In genomic region chr11:94450061-94450460, GRCh38 we compare ENCODE assay signal across 31 cellular contexts. TPM values are rescaled to one million over a fixed set of nuclear protein-coding genes. Genes with fewer than 3 reads are reported as not detected.
DNase-seq lines count a peak whose midpoint lies in the region; ATAC-seq and TF ChIP-seq lines count a peak whose summit lies in the region.
"Had no signal": no experiment of that assay in that cellular context is flagged by ENCODE, and none has a peak within 500 bp of the region (broad histone marks: within the 10 kb centered on the region; RNA-seq: fewer than 3 reads in every experiment).

No MANE protein-coding gene starts in this region.

- H2AK9ac ChIP-seq in IMR-90 (replicated peaks; ENCODE audit: low read depth, low read length, poor library complexity), result no peak overlapping the region

- H2AK5ac ChIP-seq in IMR-90 (ENCODE audit: low read depth, low read length), result no peak overlapping the region

- in situ Hi-C loops in IMR-90 (cut with MboI; ENCODE audit: low sequenced_read_pairs), result no loop called here

- H3K9me3 Mint-ChIP-seq in activated T-cell treated with anti-CD3 and anti-CD28 coated beads, Interleukin-2, amount 50 U/mL, for 24 hours, result no peaks in the 10 kb centered on the region
- H3K9me3 Mint-ChIP-seq in naive thymus-derived CD4-positive, alpha-beta T cell, result peaks cover 0 to 2% (median 0%) of the 10 kb centered on the region in 11 donors
- H3K9me3 Mint-ChIP-seq: activated CD4-positive, alpha-beta T cell treated with anti-CD3 and anti-CD28 coated beads, Interleukin-2, amount 10 ng/mL, durations not matched to agents 7 days and 5 days; activated naive CD4-positive, alpha-beta T cell treated with anti-CD3 and anti-CD28 coated beads, Interleukin-2, amount 50 U/mL, for 24 hours; effector memory CD8-positive, alpha-beta T cell; natural killer cell treated with Interleukin-12 subunit alpha and Interleukin-12 subunit beta and Interleukin-15 and Interleukin-18, amount 100 ng/mL, for 72 hours; stimulated activated effector memory CD8-positive, alpha-beta T cell treated with anti-CD3 and anti-CD28 coated beads, Interleukin-12 subunit alpha, Interleukin-12 subunit beta, amount 100 ng/mL, for 72 hours had no signal

- no peak for TF ChIP-seq RAD21 in IMR-90 (IDR thresholded peaks at IDR 0.05; ENCODE audit: low read length)

- H3K4ac ChIP-seq in IMR-90 (ENCODE audit: low read depth, low read length), result no peak overlapping the region

- intact Hi-C loops in IMR-90 (cut with micrococcal nuclease), result no loop called here
- intact Hi-C loops in naive thymus-derived CD4-positive, alpha-beta T cell (cut with micrococcal nuclease), result no loop called here

- H3K4me3 Mint-ChIP-seq in activated T-cell treated with anti-CD3 and anti-CD28 coated beads, Interleukin-2, amount 50 U/mL, for 24 hours, result no peak overlapping the region
- no peak overlapping the region for H3K4me3 Mint-ChIP-seq in naive thymus-derived CD4-positive, alpha-beta T cell
- H3K4me3 Mint-ChIP-seq: activated CD4-positive, alpha-beta T cell treated with anti-CD3 and anti-CD28 coated beads, Interleukin-2, amount 10 ng/mL, durations not matched to agents 7 days and 5 days; activated CD8-positive, alpha-beta memory T cell treated with anti-CD3 and anti-CD28 coated beads, Interleukin-2, amount 10 ng/mL, durations not matched to agents 7 days and 5 days; activated naive CD4-positive, alpha-beta T cell treated with anti-CD3 and anti-CD28 coated beads, Interleukin-2, amount 50 U/mL, for 24 hours; effector memory CD8-positive, alpha-beta T cell; mesothelial cell of epicardium; natural killer cell treated with Interleukin-12 subunit alpha and Interleukin-12 subunit beta and Interleukin-15 and Interleukin-18, amount 100 ng/mL, for 72 hours; stimulated activated effector memory CD8-positive, alpha-beta T cell treated with anti-CD3 and anti-CD28 coated beads, Interleukin-12 subunit alpha, Interleukin-12 subunit beta, amount 100 ng/mL, for 72 hours; T-helper 17 cell had no signal

- H3K27me3 ChIP-seq in IMR-90 (ENCODE audit: control insufficient read depth, insufficient read depth, low read length), result no peaks in the 10 kb centered on the region
- H3K27me3 ChIP-seq in naive thymus-derived CD4-positive, alpha-beta T cell (ENCODE audit: control insufficient read depth in 2 of 2, insufficient read depth in 2 of 2, low read length in 2 of 2), result no peaks in the 10 kb centered on the region
- H3K27me3 ChIP-seq: hepatocyte, spleen, suprapubic skin had no signal

- no peaks in the 10 kb centered on the region for H4K20me1 ChIP-seq in IMR-90 (ENCODE audit: insufficient read depth, low read length)

- no peak overlapping the region for H2BK5ac ChIP-seq in IMR-90 (ENCODE audit: low read depth, low read length, poor library complexity, severe bottlenecking)

- no peak overlapping the region for H4K5ac ChIP-seq in IMR-90 (ENCODE audit: low read depth, low read length)

- CTCF ChIA-PET in IMR-90 (lab: Yijun Ruan, JAX), result interaction anchor here (1.1 to 1.4 kb wide), 2 partner anchors 20 to 555 kb away, joined by 3 to 4 read pairs; no protein-coding TSS in a partner anchor
- CTCF ChIA-PET in naive thymus-derived CD4-positive, alpha-beta T cell (lab: Charles Lee), result no interaction called here

- no peak overlapping the region for H3K23ac ChIP-seq in IMR-90 (ENCODE audit: low read depth, low read length)

- peaks cover 79% of the 10 kb centered on the region for H3K36me3 Mint-ChIP-seq in activated T-cell treated with anti-CD3 and anti-CD28 coated beads, Interleukin-2, amount 50 U/mL, for 24 hours (ENCODE audit: low read depth)
- peaks cover 4 to 53% (median 39%) of the 10 kb centered on the region in 5 donors for H3K36me3 Mint-ChIP-seq in naive thymus-derived CD4-positive, alpha-beta T cell

- dilution Hi-C loops in IMR-90 (cut with HindIII; ENCODE audit: low sequenced_read_pairs, unreplicated experiment), result no loop called here

- no peak overlapping the region for H4K8ac ChIP-seq in IMR-90 (ENCODE audit: low read depth in 2 of 2, low read length in 2 of 2)

- H3K4me1 ChIP-seq in IMR-90 (ENCODE audit: control insufficient read depth, insufficient read depth, low read length), result peaks cover 2% of the 10 kb centered on the region; the same call in 1 of the 2 replicates
- H3K4me1 ChIP-seq in naive thymus-derived CD4-positive, alpha-beta T cell (ENCODE audit: control insufficient read depth in 2 of 2, insufficient read depth in 2 of 2, low read length in 2 of 2), result no peaks in the 10 kb centered on the region
- H3K4me1 ChIP-seq: left ventricle myocardium inferior, spleen, suprapubic skin had no signal

- no peak overlapping the region for H3K9ac ChIP-seq in IMR-90 (ENCODE audit: low read depth, low read length)

- H4K91ac ChIP-seq in IMR-90 (ENCODE audit: insufficient read depth, low read depth, low read length), result no peak overlapping the region

- BruUV-seq in IMR-90 (replicated peaks; lab: Mats Ljungman, UMichigan), result no TSS peak

- no peaks in the 10 kb centered on the region for H3K79me1 ChIP-seq in IMR-90 (ENCODE audit: low read depth in 1 of 2, low read length in 2 of 2)

- no peak overlapping the region for H3K27ac ChIP-seq in IMR-90 (ENCODE audit: insufficient read depth, low read length)
- no peak overlapping the region for H3K27ac ChIP-seq in naive thymus-derived CD4-positive, alpha-beta T cell (ENCODE audit: low read depth, low read length)
- H3K27ac ChIP-seq: hepatocyte, left ventricle myocardium inferior, RWPE1, SK-N-MC, spleen, suprapubic skin had no signal

- no peak overlapping the region for H3K14ac ChIP-seq in IMR-90 (replicated peaks; ENCODE audit: low read depth, low read length)

- H3K36me3 ChIP-seq in IMR-90 (ENCODE audit: control insufficient read depth, insufficient read depth, low read length), result peaks cover 1% of the 10 kb centered on the region; the same call in 1 of the 2 replicates
- peaks cover 0 to 23% (median 4%) of the 10 kb centered on the region in 3 experiments for H3K36me3 ChIP-seq in naive thymus-derived CD4-positive, alpha-beta T cell (ENCODE audit: control insufficient read depth in 2 of 3, insufficient read depth in 3 of 3, low read length in 3 of 3)

- no peak overlapping the region for H3K4me3 ChIP-seq in AG09309 (ENCODE audit: control insufficient read depth, low read depth, low read length)
- no peak overlapping the region for H3K4me3 ChIP-seq in IMR-90 (ENCODE audit: insufficient read depth, low read depth, low read length)
- H3K4me3 ChIP-seq in choroid plexus epithelial cell (ENCODE audit: low read depth, low read length), result no peak overlapping the region
- H3K4me3 ChIP-seq in foreskin fibroblast (ENCODE audit: low read depth in 1 of 2, low read length in 2 of 2), result no peak overlapping the region
- no peak overlapping the region for H3K4me3 ChIP-seq in naive thymus-derived CD4-positive, alpha-beta T cell (ENCODE audit: low read length)
- H3K4me3 ChIP-seq: hepatocyte, left ventricle myocardium inferior, SK-N-MC, spleen, suprapubic skin had no signal

- no peak overlapping the region for H3K4me2 ChIP-seq in IMR-90 (ENCODE audit: low read depth, low read length)
- H3K4me2 ChIP-seq: hepatocyte had no signal

- no peaks in the 10 kb centered on the region for H3K4me1 Mint-ChIP-seq in activated T-cell treated with anti-CD3 and anti-CD28 coated beads, Interleukin-2, amount 50 U/mL, for 24 hours (ENCODE audit: low read depth)
- no peaks in the 10 kb centered on the region for H3K4me1 Mint-ChIP-seq in naive thymus-derived CD4-positive, alpha-beta T cell
- H3K4me1 Mint-ChIP-seq: activated CD4-positive, alpha-beta T cell treated with anti-CD3 and anti-CD28 coated beads, Interleukin-2, amount 10 ng/mL, durations not matched to agents 7 days and 5 days; activated CD8-positive, alpha-beta memory T cell treated with anti-CD3 and anti-CD28 coated beads, Interleukin-2, amount 10 ng/mL, durations not matched to agents 7 days and 5 days; activated naive CD4-positive, alpha-beta T cell treated with anti-CD3 and anti-CD28 coated beads, Interleukin-2, amount 50 U/mL, for 24 hours; mesothelial cell of epicardium; stimulated activated effector memory CD8-positive, alpha-beta T cell treated with anti-CD3 and anti-CD28 coated beads, Interleukin-12 subunit alpha, Interleukin-12 subunit beta, amount 100 ng/mL, for 72 hours had no signal

- DNase-seq in AG09309 (ENCODE audit: low read depth) (peak; percentile 17), IMR-90 (peak; percentile 36), choroid plexus epithelial cell (ENCODE audit: low read depth) (peak; percentile 27), foreskin fibroblast (peak; percentile 48 to 75)
- no peak for DNase-seq in activated CD4-positive, alpha-beta T cell treated with anti-CD3 and anti-CD28 coated beads, Interleukin-2, amount 50 U/mL, for 4 hours
- DNase-seq in activated T-cell treated with anti-CD3 and anti-CD28 coated beads, Interleukin-2, amount 50 U/mL, for 24 hours, result no peak
- no peak for DNase-seq in activated T-cell treated with anti-CD3 and anti-CD28 coated beads, Interleukin-2, amount 50 U/mL, for 48 hours
- DNase-seq in naive thymus-derived CD4-positive, alpha-beta T cell, result no peak
- DNase-seq: activated CD4-positive, alpha-beta T cell treated with anti-CD3 and anti-CD28 coated beads, Interleukin-2, amount 10 ng/mL, durations not matched to agents 7 days and 5 days; activated CD8-positive, alpha-beta memory T cell treated with anti-CD3 and anti-CD28 coated beads, Interleukin-2, amount 10 ng/mL, durations not matched to agents 7 days and 5 days; C1 segment of cervical spinal cord; DMS79 treated with DMSO at 0.1 percent for 48 hours; effector memory CD8-positive, alpha-beta T cell; left ventricle myocardium inferior; NCI-H187 treated with DMSO at 0.1 percent for 48 hours; NCI-H526 treated with DMSO at 0.1 percent for 48 hours; retina; spleen; stimulated activated CD4-positive, alpha-beta T cell treated with anti-CD3 and anti-CD28 coated beads, Interleukin-2, amount 100 ng/mL, for 48 hours; T-helper 17 cell had no signal

- H3K9me1 ChIP-seq in IMR-90 (ENCODE audit: insufficient read depth, low read length), result no peaks in the 10 kb centered on the region

- POLR2A ChIA-PET in IMR-90 (lab: Charles Lee; ENCODE audit: unreplicated experiment), result interaction anchor here (0.8 kb wide), 1 partner anchor 321 kb away, joined by 3 read pairs; the partner anchor contains the start of gene PANX1
- POLR2A ChIA-PET in naive thymus-derived CD4-positive, alpha-beta T cell (lab: Charles Lee), result interaction anchor here (0.6 kb wide), 1 partner anchor 18 kb away, joined by 3 read pairs; no protein-coding TSS in a partner anchor

- no peak overlapping the region for H3K18ac ChIP-seq in IMR-90 (ENCODE audit: low read depth, low read length)

- no peaks in the 10 kb centered on the region for H3K27me3 Mint-ChIP-seq in activated T-cell treated with anti-CD3 and anti-CD28 coated beads, Interleukin-2, amount 50 U/mL, for 24 hours
- H3K27me3 Mint-ChIP-seq in naive thymus-derived CD4-positive, alpha-beta T cell, result no peaks in the 10 kb centered on the region
- H3K27me3 Mint-ChIP-seq: activated CD4-positive, alpha-beta T cell treated with anti-CD3 and anti-CD28 coated beads, Interleukin-2, amount 10 ng/mL, durations not matched to agents 7 days and 5 days; activated CD8-positive, alpha-beta memory T cell treated with anti-CD3 and anti-CD28 coated beads, Interleukin-2, amount 10 ng/mL, durations not matched to agents 7 days and 5 days; activated naive CD4-positive, alpha-beta T cell treated with anti-CD3 and anti-CD28 coated beads, Interleukin-2, amount 50 U/mL, for 24 hours; effector memory CD8-positive, alpha-beta T cell; natural killer cell treated with Interleukin-12 subunit alpha and Interleukin-12 subunit beta and Interleukin-15 and Interleukin-18, amount 100 ng/mL, for 72 hours; T-helper 17 cell had no signal

- TF ChIP-seq CTCF in AG09309 (IDR thresholded peaks at IDR 0.05; ENCODE audit: control insufficient read depth, insufficient read depth, low read depth, low read length, missing control alignments) (no peak), IMR-90 (conservative IDR thresholded peaks at IDR 0.05; ENCODE audit: low read depth, low read length) (no peak), choroid plexus epithelial cell (conservative IDR thresholded peaks at IDR 0.05; ENCODE audit: low read depth, low read length) (no peak), foreskin fibroblast (IDR thresholded peaks at IDR 0.05; ENCODE audit: low read depth, low read length) (no peak)

- no peak; the same call in 1 of the 2 replicates for ATAC-seq in IMR-90 (ENCODE audit: low read depth)
- no peak for ATAC-seq in naive thymus-derived CD4-positive, alpha-beta T cell
- ATAC-seq: activated CD8-positive, alpha-beta memory T cell treated with anti-CD3 and anti-CD28 coated beads, Interleukin-2, amount 10 ng/mL, durations not matched to agents 7 days and 5 days; effector memory CD8-positive, alpha-beta T cell; natural killer cell treated with Interleukin-12 subunit alpha and Interleukin-12 subunit beta and Interleukin-15 and Interleukin-18, amount 100 ng/mL, for 72 hours; stimulated activated effector memory CD8-positive, alpha-beta T cell treated with anti-CD3 and anti-CD28 coated beads, Interleukin-12 subunit alpha, Interleukin-12 subunit beta, amount 100 ng/mL, for 72 hours; T-helper 17 cell had no signal

- no peak overlapping the region for H2BK20ac ChIP-seq in IMR-90 (ENCODE audit: low read depth, low read length)

- no peak overlapping the region for H2BK15ac ChIP-seq in IMR-90 (ENCODE audit: low read depth, low read length)

- no peak for TF ChIP-seq POLR2A in IMR-90 (IDR thresholded peaks at IDR 0.05; ENCODE audit: low read depth, low read length)

- no CpG with 5 or more reads among the region's 3 CpGs for WGBS in IMR-90 (ENCODE audit: extremely low coverage in 2 of 2, insufficient read length in 1 of 2), 2 experiments

- H2AFZ ChIP-seq in IMR-90 (replicated peaks; ENCODE audit: low read length, poor library complexity), result no peak overlapping the region
- H2AFZ ChIP-seq: hepatocyte had no signal

- H3K27ac Mint-ChIP-seq in activated T-cell treated with anti-CD3 and anti-CD28 coated beads, Interleukin-2, amount 50 U/mL, for 24 hours, result no peak overlapping the region
- no peak overlapping the region for H3K27ac Mint-ChIP-seq in naive thymus-derived CD4-positive, alpha-beta T cell
- H3K27ac Mint-ChIP-seq: activated CD4-positive, alpha-beta T cell treated with anti-CD3 and anti-CD28 coated beads, Interleukin-2, amount 10 ng/mL, durations not matched to agents 7 days and 5 days; activated CD8-positive, alpha-beta memory T cell treated with anti-CD3 and anti-CD28 coated beads, Interleukin-2, amount 10 ng/mL, durations not matched to agents 7 days and 5 days; activated naive CD4-positive, alpha-beta T cell treated with anti-CD3 and anti-CD28 coated beads, Interleukin-2, amount 50 U/mL, for 24 hours; effector memory CD8-positive, alpha-beta T cell; mesothelial cell of epicardium; natural killer cell treated with Interleukin-12 subunit alpha and Interleukin-12 subunit beta and Interleukin-15 and Interleukin-18, amount 100 ng/mL, for 72 hours; stimulated activated effector memory CD8-positive, alpha-beta T cell treated with anti-CD3 and anti-CD28 coated beads, Interleukin-12 subunit alpha, Interleukin-12 subunit beta, amount 100 ng/mL, for 72 hours; T-helper 17 cell had no signal

- no peak overlapping the region for H2BK120ac ChIP-seq in IMR-90 (ENCODE audit: low read depth, low read length)

- H3K9me3 ChIP-seq in IMR-90 (ENCODE audit: control insufficient read depth, insufficient read depth, low read length), result no peaks in the 10 kb centered on the region
- no peaks in the 10 kb centered on the region for H3K9me3 ChIP-seq in naive thymus-derived CD4-positive, alpha-beta T cell (ENCODE audit: control insufficient read depth in 2 of 3, low read length in 3 of 3)
- H3K9me3 ChIP-seq: Caco-2, left ventricle myocardium inferior, suprapubic skin had no signal

- H3K56ac ChIP-seq in IMR-90 (ENCODE audit: extremely low read depth, insufficient read depth, low read length), result no peak overlapping the region

RNA-seq across cellular contexts. Expression of gene MRE11, which starts 43.6 kb away (rescaled TPM):
- total RNA-seq in IMR-90 (2012; rRNA removed), result 15.6 and 22.2 TPM in 2 replicates
- polyA plus RNA-seq in IMR-90 (2012; rRNA removed), result 7.6 and 9.0 TPM in 2 replicates
- polyA plus RNA-seq in IMR-90 (2012; cell fraction: cytosol; rRNA removed), result 0.40 and 0.92 TPM in 2 replicates
- 2.5 and 23.8 TPM in 2 replicates for polyA plus RNA-seq in IMR-90 (2012; cell fraction: nucleus; rRNA removed; ENCODE audit: low replicate concordance)
- total RNA-seq in naive thymus-derived CD4-positive, alpha-beta T cell, result 10 to 100 TPM; 19.0 to 45.5 (median 40.1) TPM
- polyA plus RNA-seq in naive thymus-derived CD4-positive, alpha-beta T cell, result 10 to 100 TPM; 11.8 to 15.6 TPM

RNA-seq across cellular contexts. Expression of gene ANKRD49, which starts 43.7 kb away (rescaled TPM):
- 10.4 and 15.8 TPM in 2 replicates for total RNA-seq in IMR-90 (2012; rRNA removed)
- 6.5 and 7.2 TPM in 2 replicates for polyA plus RNA-seq in IMR-90 (2012; rRNA removed)
- polyA plus RNA-seq in IMR-90 (2012; cell fraction: cytosol; rRNA removed), result 1.1 TPM in 2 replicates
- 2.7 and 20.9 TPM in 2 replicates for polyA plus RNA-seq in IMR-90 (2012; cell fraction: nucleus; rRNA removed; ENCODE audit: low replicate concordance)
- 10 to 100 TPM; 25.6 to 64.4 (median 44.5) TPM for total RNA-seq in naive thymus-derived CD4-positive, alpha-beta T cell
- 10 to 100 TPM; 17.1 to 32.7 TPM for polyA plus RNA-seq in naive thymus-derived CD4-positive, alpha-beta T cell

RNA-seq across cellular contexts. Expression of gene GPR83, which starts 48.8 kb away (rescaled TPM):
- under 0.01 TPM in 2 replicates for total RNA-seq in IMR-90 (2012; rRNA removed)
- polyA plus RNA-seq in IMR-90 (2012; rRNA removed), result 0.03 and 0.07 TPM in 2 replicates
- 0.02 and 0.05 TPM in 2 replicates for polyA plus RNA-seq in IMR-90 (2012; cell fraction: cytosol; rRNA removed)
- polyA plus RNA-seq in IMR-90 (2012; cell fraction: nucleus; rRNA removed; ENCODE audit: low replicate concordance), result 0.10 TPM in 2 replicates
- under 1 TPM in 3 of 5 experiments, not detected in 2; 0.05 to 0.27 (median 0.12) TPM for total RNA-seq in naive thymus-derived CD4-positive, alpha-beta T cell
- polyA plus RNA-seq in naive thymus-derived CD4-positive, alpha-beta T cell, result under 1 TPM in 1 of 2 donors, not detected in 1; 0.08 TPM
- total RNA-seq: A172, hepatocyte, osteocyte had no signal
- polyA plus RNA-seq: hepatocyte had no signal

Comparison
In these comparisons a context has a peak if more than half of its experiments do, and no peak if none do; other contexts are left out.
1. DNase-seq: peak in AG09309 (single experiment), IMR-90 (single experiment), choroid plexus epithelial cell (single experiment) and foreskin fibroblast (2 of 2); none in activated CD4-positive, alpha-beta T cell treated with anti-CD3 and anti-CD28 coated beads, Interleukin-2, amount 50 U/mL, for 4 hours (0 of 2), activated T-cell treated with anti-CD3 and anti-CD28 coated beads, Interleukin-2, amount 50 U/mL, for 24 hours (single experiment), activated T-cell treated with anti-CD3 and anti-CD28 coated beads, Interleukin-2, amount 50 U/mL, for 48 hours (0 of 2) and naive thymus-derived CD4-positive, alpha-beta T cell (0 of 9).